1 cellular context compared by ENCODE assay signal in genomic region chr9:112310826-112311225, GRCh38.
TF ChIP-seq lines count a peak whose summit lies in the region.

No MANE protein-coding gene starts in this region.

TF ChIP-seq in K562, 482 proteins besides CTCF, POLR2A, EP300 and RAD21:
- TF ChIP-seq MYBL2 (IDR thresholded peaks at IDR 0.05; ENCODE audit: low read depth) (peak; percentile 18; the same call in 1 of the 2 replicates), MYBL2 (CRISPR knock-in tag; IDR thresholded peaks at IDR 0.05; ENCODE audit: borderline replicate concordance) (no peak), RB1 (IDR thresholded peaks at IDR 0.05; ENCODE audit: low read depth) (no peak), HDGF (IDR thresholded peaks at IDR 0.05) (0 out of 2 replicates have a peak, but pooled peaks have one; percentile 35)
- TF ChIP-seq, protein P1, sequence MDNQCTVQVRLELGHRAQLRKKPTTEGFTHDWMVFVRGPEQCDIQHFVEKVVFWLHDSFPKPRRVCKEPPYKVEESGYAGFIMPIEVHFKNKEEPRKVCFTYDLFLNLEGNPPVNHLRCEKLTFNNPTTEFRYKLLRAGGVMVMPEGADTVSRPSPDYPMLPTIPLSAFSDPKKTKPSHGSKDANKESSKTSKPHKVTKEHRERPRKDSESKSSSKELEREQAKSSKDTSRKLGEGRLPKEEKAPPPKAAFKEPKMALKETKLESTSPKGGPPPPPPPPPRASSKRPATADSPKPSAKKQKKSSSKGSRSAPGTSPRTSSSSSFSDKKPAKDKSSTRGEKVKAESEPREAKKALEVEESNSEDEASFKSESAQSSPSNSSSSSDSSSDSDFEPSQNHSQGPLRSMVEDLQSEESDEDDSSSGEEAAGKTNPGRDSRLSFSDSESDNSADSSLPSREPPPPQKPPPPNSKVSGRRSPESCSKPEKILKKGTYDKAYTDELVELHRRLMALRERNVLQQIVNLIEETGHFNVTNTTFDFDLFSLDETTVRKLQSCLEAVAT (IDR thresholded peaks at IDR 0.05) = 0 out of 4 replicates have a peak, but pooled peaks of 1 of the 2 experiments have one; percentile 23
